In genomic region chr4:76199664-76200211, GRCh38 we compare ENCODE assay signal across 8 cellular contexts.
DNase-seq lines count a peak whose midpoint lies in the region; ATAC-seq and TF ChIP-seq lines count a peak whose summit lies in the region.

No MANE protein-coding gene starts in this region.

- peak; percentile 95 for DNase-seq in GM12865 (ENCODE audit: low read depth)
- DNase-seq in amygdala (lab: John Stamatoyannopoulos, UW) = peak in 52 of 56 donors; percentile 3 to 86 (median 60)
- DNase-seq in superior temporal gyrus (ENCODE audit: extremely low spot score) = peak; percentile 90
- DNase-seq in OCI-M1 (lab: John Stamatoyannopoulos, UW) = no peak
- DNase-seq in activated CD8-positive, alpha-beta memory T cell treated with anti-CD3 and anti-CD28 coated beads for 24 hours = no peak

- ATAC-seq in GM21367 (IDR thresholded peaks at IDR 0.05; ENCODE audit: unreplicated experiment) = peak; percentile 89
- ATAC-seq in HG03571 (IDR thresholded peaks at IDR 0.05; ENCODE audit: unreplicated experiment) = peak; percentile 87

- no peak for TF ChIP-seq CTCF in GM12865 (IDR thresholded peaks at IDR 0.05; ENCODE audit: insufficient read depth, low read depth, low read length, missing control alignments)

- no peaks in the 10 kb centered on the region for H3K27me3 ChIP-seq in layer of hippocampus (ENCODE audit: control insufficient read depth, insufficient read depth, low read length)

- H3K4me3 ChIP-seq in GM12865 (ENCODE audit: low read depth, low read length) = peak overlapping the region; percentile 38

- peak overlapping the region; percentile 93 for H3K27ac ChIP-seq in layer of hippocampus (ENCODE audit: low read depth, low read length)

Comparison
In these comparisons a context has a peak if more than half of its experiments do, and no peak if none do; other contexts are left out.
1. DNase-seq: peak in GM12865 (single experiment), amygdala (52 of 56) and superior temporal gyrus (single experiment); none in OCI-M1 (single experiment) and activated CD8-positive, alpha-beta memory T cell treated with anti-CD3 and anti-CD28 coated beads for 24 hours (single experiment).